Comparison of ENCODE assay signal across 11 cellular contexts in genomic region chr5:136021016-136021405, GRCh38. TPM values are rescaled to one million over a fixed set of nuclear protein-coding genes. Genes with fewer than 3 reads are reported as not detected.
DNase-seq lines count a peak whose midpoint lies in the region; FAIRE-seq and TF ChIP-seq lines count a peak whose summit lies in the region.
"Had no signal": no experiment of that assay in that cellular context is flagged by ENCODE, and none has a peak within 500 bp of the region (broad histone marks: within the 10 kb centered on the region; RNA-seq: fewer than 3 reads in every experiment).

No MANE protein-coding gene starts in this region.

- no peak for TF ChIP-seq EP300 in H1 (IDR thresholded peaks at IDR 0.05; ENCODE audit: borderline replicate concordance in 1 of 2, low read depth in 2 of 2, low read length in 2 of 2)

- no peak overlapping the region for H4K91ac ChIP-seq in H1 (replicated peaks; ENCODE audit: insufficient read length, low read length)

- no peak for TF ChIP-seq RAD21 in H1 (IDR thresholded peaks at IDR 0.05 in 1 of 2, conservative IDR thresholded peaks at IDR 0.05 in 1 of 2; ENCODE audit: low read depth in 2 of 2, low read length in 2 of 2)

- H3K9me3 ChIP-seq in H1 (ENCODE audit: insufficient read depth in 2 of 2, low read depth in 1 of 2, low read length in 1 of 2) = no peaks in the 10 kb centered on the region
- no peaks in the 10 kb centered on the region for H3K9me3 ChIP-seq in osteoblast (ENCODE audit: low read depth, low read length)
- H3K9me3 ChIP-seq: ascending aorta had no signal

- H3K79me1 ChIP-seq in H1 (ENCODE audit: low read depth, low read length) = no peaks in the 10 kb centered on the region

- H4K20me1 ChIP-seq in H1 (replicated peaks in 1 of 2; ENCODE audit: control insufficient read depth in 1 of 2, insufficient read depth in 2 of 2, low read length in 2 of 2) = no peaks in the 10 kb centered on the region
- no peaks in the 10 kb centered on the region for H4K20me1 ChIP-seq in osteoblast (ENCODE audit: insufficient read depth, low read length)

- WGBS in H1 (ENCODE audit: extremely low coverage in 1 of 2, insufficient coverage in 1 of 2, insufficient read length in 1 of 2, insufficient replicate concordance in 2 of 2, low coverage in 1 of 2, low lambda C conversion rate in 2 of 2, missing lambda C conversion rate in 1 of 2), 2 experiments = 77% methylated on average over 4 of the region's 4 CpGs; no CpG with 5 or more reads in 1 of the 2 experiments

- no peak overlapping the region for H3K56ac ChIP-seq in H1 (replicated peaks; ENCODE audit: insufficient read length, low read depth, low read length)

- no peak overlapping the region for H2BK12ac ChIP-seq in H1 (ENCODE audit: low read depth, low read length)

- H2BK15ac ChIP-seq in H1 (ENCODE audit: low read length) = no peak overlapping the region

- POLR2A ChIA-PET in H1 (lab: Charles Lee; ENCODE audit: partially characterized antibody) = no interaction called here

- no peak overlapping the region for H3K9ac ChIP-seq in H1 (replicated peaks in 1 of 4; ENCODE audit: extremely low read depth in 1 of 4, low read depth in 3 of 4, low read length in 3 of 4)

- H3K79me2 ChIP-seq in H1 (ENCODE audit: control insufficient read depth in 1 of 2, insufficient read depth in 2 of 2, low read length in 2 of 2) = no peaks in the 10 kb centered on the region
- H3K79me2 ChIP-seq in osteoblast (ENCODE audit: insufficient read depth, low read length) = no peaks in the 10 kb centered on the region

- no peak overlapping the region for H2BK20ac ChIP-seq in H1 (ENCODE audit: low read length)

- H3K14ac ChIP-seq in H1 (ENCODE audit: insufficient read length) = no peak overlapping the region

- no peak overlapping the region for H4K8ac ChIP-seq in H1 (ENCODE audit: extremely low read depth, insufficient read depth, low read length)

- H4K5ac ChIP-seq in H1 (ENCODE audit: insufficient read length, low read depth, low read length) = no peak overlapping the region

- H3K4me3 ChIP-seq in AG10803 (ENCODE audit: low read length) (no peak overlapping the region), NB4 (ENCODE audit: low read depth, low read length) (no peak overlapping the region), H1 (ENCODE audit: extremely low read depth in 1 of 4, insufficient read depth in 2 of 4, low read depth in 3 of 4, low read length in 4 of 4) (no peak overlapping the region), osteoblast (ENCODE audit: insufficient read depth, low read length) (no peak overlapping the region)
- H3K4me3 ChIP-seq: ascending aorta had no signal

- TF ChIP-seq POLR2A in NB4 (IDR thresholded peaks at IDR 0.05; ENCODE audit: extremely low read depth, insufficient read length) (no peak), H1 (IDR thresholded peaks at IDR 0.05; ENCODE audit: control extremely low read depth in 1 of 2, low read depth in 2 of 2, low read length in 2 of 2) (no peak)

- no peak overlapping the region for H2AK5ac ChIP-seq in H1 (ENCODE audit: low read depth, low read length)

- H3K27me3 ChIP-seq in H1 (replicated peaks in 1 of 4; ENCODE audit: control insufficient read depth in 3 of 4, extremely low read depth in 1 of 4, insufficient read depth in 3 of 4, low read length in 3 of 4) (0 out of 7 replicates have a peak, but pooled peaks cover 0 to 2% (median 0%) of the 10 kb centered on the region in 4 experiments), osteoblast (ENCODE audit: insufficient read depth, low read length) (no peaks in the 10 kb centered on the region)
- H3K27me3 ChIP-seq: ascending aorta had no signal

- no peak overlapping the region for H3K23ac ChIP-seq in H1 (ENCODE audit: insufficient read length)

- no peak overlapping the region for H2BK5ac ChIP-seq in H1 (ENCODE audit: low read depth, low read length)

- no peak overlapping the region for H3K18ac ChIP-seq in H1 (ENCODE audit: extremely low read depth, low read length)

- CTCF ChIA-PET in H1 (lab: Charles Lee; ENCODE audit: partially characterized antibody) = interaction anchor here (1.1 kb wide), 1 partner anchor 33 kb away, joined by 3 read pairs; no protein-coding TSS in a partner anchor

- H3K27ac ChIP-seq in H1 (ENCODE audit: low read depth, low read length) = no peak overlapping the region
- H3K27ac ChIP-seq in osteoblast (ENCODE audit: low read depth, low read length) = peak overlapping the region; percentile 100
- H3K27ac ChIP-seq: ascending aorta had no signal

- H2AFZ ChIP-seq in H1 (ENCODE audit: low read length) (no peak overlapping the region), osteoblast (ENCODE audit: low read length) (no peak overlapping the region)

- no peaks in the 10 kb centered on the region for H3K36me3 ChIP-seq in H1 (ENCODE audit: control insufficient read depth in 2 of 4, insufficient read depth in 4 of 4, low read length in 3 of 4)
- no peaks in the 10 kb centered on the region for H3K36me3 ChIP-seq in osteoblast (ENCODE audit: insufficient read depth, low read length)
- H3K36me3 ChIP-seq: ascending aorta had no signal

- no peaks in the 10 kb centered on the region for H3K4me1 ChIP-seq in H1 (replicated peaks in 1 of 4; ENCODE audit: control insufficient read depth in 3 of 4, insufficient read depth in 4 of 4, low read length in 3 of 4)
- H3K4me1 ChIP-seq in osteoblast (ENCODE audit: insufficient read depth, low read length) = peaks cover 85% of the 10 kb centered on the region

- no peak overlapping the region for H3K4me2 ChIP-seq in H1 (ENCODE audit: insufficient read depth in 1 of 2, low read depth in 2 of 2, low read length in 2 of 2)
- peak overlapping the region; percentile 52 for H3K4me2 ChIP-seq in osteoblast (ENCODE audit: insufficient read depth, low read length)

- FAIRE-seq in H1 (lab: Jason Lieb, UNC) = no peak
- FAIRE-seq: GM12892 had no signal

- H2BK120ac ChIP-seq in H1 (replicated peaks; ENCODE audit: low read depth, low read length) = no peak overlapping the region

- TF ChIP-seq CTCF in AG10803 (conservative IDR thresholded peaks at IDR 0.05; ENCODE audit: low read length) = no peak
- TF ChIP-seq CTCF in NB4 (IDR thresholded peaks at IDR 0.05; ENCODE audit: low read depth, low read length) = no peak
- no peak for TF ChIP-seq CTCF in H1 (IDR thresholded peaks at IDR 0.05; ENCODE audit: control extremely low read depth in 1 of 3, insufficient read depth in 1 of 3, low read depth in 1 of 3, low read length in 3 of 3)
- no peak for TF ChIP-seq CTCF in osteoblast (IDR thresholded peaks at IDR 0.05; ENCODE audit: extremely low read depth, low read depth, low read length)
- no peak for TF ChIP-seq CTCF in GM20000 (IDR thresholded peaks at IDR 0.05; ENCODE audit: extremely low read depth, missing control alignments)

- no peaks in the 10 kb centered on the region for H3K23me2 ChIP-seq in H1 (ENCODE audit: low read depth, low read length)

- H3K4ac ChIP-seq in H1 (replicated peaks; ENCODE audit: insufficient read length, low read depth, low read length) = no peak overlapping the region

- DNase-seq in AG10803 (ENCODE audit: low read depth) (peak; percentile 82), NB4 (ENCODE audit: low read depth) (peak; percentile 49), H1 (ENCODE audit: low read depth in 1 of 2, low spot score in 2 of 2) (no peak), osteoblast (ENCODE audit: insufficient read length, low spot score, missing footprints) (peak; percentile 71), putamen (ENCODE audit: low spot score) (no peak), NCI-H524 (lab: John Stamatoyannopoulos, UW) (no peak), GM20000 (ENCODE audit: low spot score) (no peak)
- DNase-seq in activated CD4-positive, alpha-beta T cell treated with anti-CD3 and anti-CD28 coated beads for 48 hours = no peak
- DNase-seq: COR-L47 had no signal

TF ChIP-seq in H1, 55 proteins besides CTCF, POLR2A, EP300 and RAD21:
- no peak for TF ChIP-seq RXRA (IDR thresholded peaks at IDR 0.05; ENCODE audit: insufficient read depth, low read depth, low read length)
- no peak for TF ChIP-seq TBP (IDR thresholded peaks at IDR 0.05; ENCODE audit: low read depth, low read length)
- peak; percentile 21; the same call in 1 of the 2 replicates for TF ChIP-seq MAFK (IDR thresholded peaks at IDR 0.05; ENCODE audit: low read depth, low read length)
- no peak for TF ChIP-seq E2F6 (IDR thresholded peaks at IDR 0.05)
- peak; percentile 87 for TF ChIP-seq BACH1 (IDR thresholded peaks at IDR 0.05; ENCODE audit: low read length)
- no peak for TF ChIP-seq KDM5A (IDR thresholded peaks at IDR 0.05; ENCODE audit: low read length)
- TF ChIP-seq USF2 (IDR thresholded peaks at IDR 0.05; ENCODE audit: low read length) = no peak

RNA-seq across cellular contexts. Expression of gene TGFBI, which starts 7.8 kb away (rescaled TPM):
- 5.9 and 8.5 TPM in 2 replicates for total RNA-seq in H1 (2021; fragmentation: NEBNext Ultra II Directional; extraction: Animal tissue kit (Norgen Biotek cat#: 25700))
- polyA plus RNA-seq in H1 (2011; rRNA removed) = 6.0 and 6.2 TPM in 2 replicates
- 5.7 TPM for polyA plus RNA-seq in H1 (2011; cell fraction: cytosol; rRNA removed)
- polyA plus RNA-seq in H1 (2011; cell fraction: nucleus; rRNA removed) = 9.4 TPM
- polyA plus RNA-seq in H1 (2012, experiment 1 of 2) = 9.3 to 11.8 TPM (median 10.1 TPM) in 4 replicates
- 9.0 TPM for polyA plus RNA-seq in H1 (2012, experiment 2 of 2)
- 11.9 TPM for polyA plus RNA-seq in H1 (2013, experiment 1 of 2)
- polyA plus RNA-seq in H1 (2013, experiment 2 of 2) = 12.4 TPM
- 6.9 and 7.5 TPM in 2 replicates for polyA minus RNA-seq in H1 (2011; rRNA and poly(A)+ RNA removed)
- polyA minus RNA-seq in H1 (2011; cell fraction: cytosol; rRNA and poly(A)+ RNA removed) = 4.8 TPM
- 7.5 TPM for polyA minus RNA-seq in H1 (2011; cell fraction: nucleus; rRNA and poly(A)+ RNA removed)
- 1,700 and 2,120 TPM in 2 replicates for total RNA-seq in osteoblast

Comparison
In these comparisons a context has a peak if more than half of its experiments do, and no peak if none do; other contexts are left out.
1. DNase-seq: peak in AG10803 (single experiment), NB4 (single experiment) and osteoblast (single experiment); none in H1 (0 of 2), putamen (single experiment), activated CD4-positive, alpha-beta T cell treated with anti-CD3 and anti-CD28 coated beads for 48 hours (single experiment), NCI-H524 (0 of 2) and GM20000 (single experiment).
2. RNA of gene TGFBI, which starts 7.8 kb away (total RNA-seq): 1,700 to 2,120 TPM in osteoblast; 5.9 to 8.5 TPM in H1; every median in the first group is over 100 times any median in the second.